ENCODE assay signal across 33 cellular contexts in the genomic region with DNA sequence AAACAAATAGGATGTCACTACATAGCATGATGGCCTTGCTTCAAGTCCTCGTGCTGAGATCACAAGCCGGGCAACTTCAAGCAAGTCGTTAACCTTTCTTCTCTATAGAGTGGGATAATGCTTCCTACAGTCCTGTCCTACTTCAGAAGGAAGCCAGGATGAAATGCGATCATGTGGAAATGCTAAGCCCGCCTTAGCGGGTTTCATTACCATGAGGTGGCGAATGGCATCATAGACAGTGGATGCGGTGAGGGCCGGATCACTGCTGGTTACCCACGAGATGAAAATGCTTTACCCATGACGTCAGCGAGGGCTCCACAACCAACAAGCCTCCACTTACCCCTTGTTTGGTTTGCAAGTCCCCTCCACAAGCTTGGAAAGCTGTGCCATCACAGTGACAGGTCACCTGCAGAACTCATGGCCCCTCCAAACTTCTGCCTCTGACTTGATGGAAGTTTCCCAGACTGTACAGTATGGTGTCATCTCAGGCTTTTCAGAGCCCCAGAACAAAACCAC.
"Had no signal": no experiment of that assay in that cellular context is flagged by ENCODE, and none has a peak within 500 bp of the region (broad histone marks: within the 10 kb centered on the region; RNA-seq: fewer than 3 reads in every experiment).

No MANE protein-coding gene starts in this region.

- H3K27ac ChIP-seq: cardiac muscle cell, RWPE1, WERI-Rb-1 had no signal

- DNase-seq: activated CD4-positive, alpha-beta memory T cell treated with anti-CD3 and anti-CD28 coated beads, Interleukin-2, amount 10 ng/mL, durations not matched to agents 7 days and 5 days; activated CD4-positive, alpha-beta T cell treated with anti-CD3 and anti-CD28 coated beads for 1 hour; activated CD4-positive, alpha-beta T cell treated with anti-CD3 and anti-CD28 coated beads for 48 hours; activated CD4-positive, CD25-positive, alpha-beta regulatory T cell; activated CD8-positive, alpha-beta memory T cell treated with anti-CD3 and anti-CD28 coated beads for 24 hours; activated CD8-positive, alpha-beta memory T cell treated with anti-CD3 and anti-CD28 coated beads, Interleukin-2, amount 10 ng/mL, durations not matched to agents 7 days and 5 days; activated CD8-positive, alpha-beta memory T cell treated with anti-CD3 and anti-CD28 coated beads, Interleukin-2, amount 50 U/mL, for 48 hours; activated effector memory CD4-positive, alpha-beta T cell treated with Interleukin-2 at 50 U/mL for 16 hours; activated naive CD4-positive, alpha-beta T cell treated with anti-CD3 and anti-CD28 coated beads, Interleukin-2, amount 10 ng/mL, durations not matched to agents 7 days and 5 days; activated naive CD8-positive, alpha-beta T cell treated with anti-CD3 and anti-CD28 coated beads, Interleukin-2, amount 50 U/mL, for 24 hours; activated T-cell treated with anti-CD3 and anti-CD28 coated beads, Interleukin-2, amount 50 U/mL, for 48 hours; amniotic stem cell; aorta; Kasumi-1; KG1; NCI-H1092 treated with DMSO at 0.1 percent for 48 hours; NCI-H1417; NCI-H146; NCI-H187 treated with DMSO at 0.1 percent for 48 hours; NCI-H2081; NCI-H345; NCI-H510A; NCI-H526; NCI-H748 treated with DMSO at 0.1 percent for 48 hours; NK-92 treated with Interleukin-12 subunit alpha and Interleukin-12 subunit beta, amount 100 ng/mL, for 24 hours; PC-3; SIG-M5; T1000; WERI-Rb-1 had no signal

- H3K4me3 ChIP-seq: cardiac muscle cell had no signal

- H3K27me3 ChIP-seq: cardiac muscle cell had no signal

- FAIRE-seq: RCC 7860 had no signal

- ATAC-seq: activated CD8-positive, alpha-beta memory T cell treated with anti-CD3 and anti-CD28 coated beads, Interleukin-2, amount 10 ng/mL, durations not matched to agents 7 days and 5 days; activated naive CD8-positive, alpha-beta T cell treated with anti-CD3 and anti-CD28 coated beads, Interleukin-2, amount 50 U/mL, for 24 hours; PC-3; Right ventricle myocardium inferior had no signal

- H3K36me3 ChIP-seq: cardiac muscle cell, WERI-Rb-1 had no signal
